In genomic region chr3:124277516-124277890, GRCh38 we compare ENCODE assay signal across 12 cellular contexts.
A peak's percentile ranks its signal among the peaks of the same experiment; 100 is the strongest.
DNase-seq lines count a peak whose midpoint lies in the region; ATAC-seq and TF ChIP-seq lines count a peak whose summit lies in the region.
"Had no signal": no experiment of that assay in that cellular context is flagged by ENCODE, and none has a peak within 500 bp of the region (broad histone marks: within the 10 kb centered on the region; RNA-seq: fewer than 3 reads in every experiment).

No MANE protein-coding gene starts in this region.

- no peaks in the 10 kb centered on the region for H3K9me3 ChIP-seq in psoas muscle

- H3K4me1 ChIP-seq in psoas muscle = peaks cover 29% of the 10 kb centered on the region

- peak overlapping the region; percentile 67 for H3K27ac ChIP-seq in psoas muscle

- no peak; the same call in 1 of the 2 replicates for TF ChIP-seq CTCF in AG10803 (conservative IDR thresholded peaks at IDR 0.05; ENCODE audit: low read length)
- peak; percentile 35 for TF ChIP-seq CTCF in astrocyte of the cerebellum (IDR thresholded peaks at IDR 0.05; ENCODE audit: low read depth, low read length, missing control alignments)
- no peak for TF ChIP-seq CTCF in psoas muscle (IDR thresholded peaks at IDR 0.05)

- no peaks in the 10 kb centered on the region for H3K27me3 ChIP-seq in psoas muscle (ENCODE audit: insufficient read depth in 3 of 3, low read length in 2 of 3)

- ATAC-seq in left cardiac atrium (peak; percentile 8 to 47), psoas muscle (peak in 1 of 4 donors; percentile 6), GM21529 (IDR thresholded peaks at IDR 0.05; ENCODE audit: unreplicated experiment) (no peak), HG03135 (IDR thresholded peaks at IDR 0.05; ENCODE audit: unreplicated experiment) (no peak)

- H3K36me3 ChIP-seq in psoas muscle (ENCODE audit: insufficient read depth in 1 of 2, low read depth in 1 of 2) = no peaks in the 10 kb centered on the region

- in situ Hi-C loops in astrocyte of the cerebellum (cut with HindIII; ENCODE audit: low sequenced_read_pairs) = no loop called here

- WGBS in psoas muscle, 3 donors = 30 to 39% (median 31%) methylated on average over 3 of the region's 3 CpGs

- H3K4me3 ChIP-seq in AG10803 (ENCODE audit: low read length) = no peak overlapping the region
- no peak overlapping the region for H3K4me3 ChIP-seq in astrocyte of the cerebellum (ENCODE audit: low read depth, low read length)
- no peak overlapping the region for H3K4me3 ChIP-seq in psoas muscle

- intact Hi-C loops in left cardiac atrium (cut with DNase I) (loop anchor here in 1 of 2 donors (2.0 kb wide), 1 partner anchor 29 kb away; no protein-coding TSS in a partner anchor), psoas muscle (cut with DNase I) (no loop called here)

- DNase-seq in AG10803 (ENCODE audit: low read depth) (peak; percentile 45), astrocyte of the cerebellum (ENCODE audit: low read depth) (peak; percentile 70), left cardiac atrium (peak; percentile 50), psoas muscle (no peak)
- no peak for DNase-seq in effector CD4-positive, alpha-beta T cell
- no peak for DNase-seq in activated effector memory CD4-positive, alpha-beta T cell treated with Interleukin-2 at 50 U/mL for 16 hours
- DNase-seq: activated CD4-positive, alpha-beta T cell treated with anti-CD3 and anti-CD28 coated beads for 4 hours; NCI-H2081 treated with DMSO at 0.1 percent for 48 hours; SIG-M5; stimulated activated CD4-positive, alpha-beta T cell treated with anti-CD3 and anti-CD28 coated beads, Interleukin-4, amount 100 ng/mL, for 1 hour had no signal

Comparison
In these comparisons a context has a peak if more than half of its experiments do, and no peak if none do; other contexts are left out.
1. DNase-seq: peak in AG10803 (single experiment), astrocyte of the cerebellum (single experiment) and left cardiac atrium (single experiment); none in psoas muscle (0 of 2), effector CD4-positive, alpha-beta T cell (single experiment) and activated effector memory CD4-positive, alpha-beta T cell treated with Interleukin-2 at 50 U/mL for 16 hours (single experiment).
2. ATAC-seq: peak in left cardiac atrium (2 of 2); none in GM21529 (single experiment) and HG03135 (single experiment).